ENCODE assay signal across 2 cellular contexts in the genomic region with DNA sequence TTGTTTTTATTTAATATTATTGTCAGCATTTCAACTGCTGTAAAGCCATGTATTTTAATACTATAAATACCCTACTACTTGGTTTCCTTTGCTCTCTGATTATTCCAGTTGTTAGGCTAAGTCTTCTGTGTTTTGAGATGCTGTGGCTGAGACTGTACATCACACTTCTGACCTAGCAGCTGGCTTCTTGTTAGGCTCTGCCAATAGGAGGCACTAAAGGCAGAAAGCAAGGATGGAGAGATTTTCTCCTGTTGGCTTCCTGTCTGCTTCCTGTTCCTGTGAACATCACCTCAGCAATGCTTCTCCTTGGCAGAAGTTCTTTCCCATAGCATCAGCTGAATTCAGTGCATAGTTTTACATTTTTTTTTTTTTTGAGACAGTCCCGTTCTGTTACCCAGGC.
TF ChIP-seq lines count a peak whose summit lies in the region.

No MANE protein-coding gene starts in this region.

TF ChIP-seq in SK-N-SH, 30 proteins besides CTCF, POLR2A, EP300 and RAD21 (continued from another document):
- TF ChIP-seq, protein P1, sequence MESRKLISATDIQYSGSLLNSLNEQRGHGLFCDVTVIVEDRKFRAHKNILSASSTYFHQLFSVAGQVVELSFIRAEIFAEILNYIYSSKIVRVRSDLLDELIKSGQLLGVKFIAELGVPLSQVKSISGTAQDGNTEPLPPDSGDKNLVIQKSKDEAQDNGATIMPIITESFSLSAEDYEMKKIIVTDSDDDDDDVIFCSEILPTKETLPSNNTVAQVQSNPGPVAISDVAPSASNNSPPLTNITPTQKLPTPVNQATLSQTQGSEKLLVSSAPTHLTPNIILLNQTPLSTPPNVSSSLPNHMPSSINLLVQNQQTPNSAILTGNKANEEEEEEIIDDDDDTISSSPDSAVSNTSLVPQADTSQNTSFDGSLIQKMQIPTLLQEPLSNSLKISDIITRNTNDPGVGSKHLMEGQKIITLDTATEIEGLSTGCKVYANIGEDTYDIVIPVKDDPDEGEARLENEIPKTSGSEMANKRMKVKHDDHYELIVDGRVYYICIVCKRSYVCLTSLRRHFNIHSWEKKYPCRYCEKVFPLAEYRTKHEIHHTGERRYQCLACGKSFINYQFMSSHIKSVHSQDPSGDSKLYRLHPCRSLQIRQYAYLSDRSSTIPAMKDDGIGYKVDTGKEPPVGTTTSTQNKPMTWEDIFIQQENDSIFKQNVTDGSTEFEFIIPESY (IDR thresholded peaks at IDR 0.05; ENCODE audit: borderline replicate concordance, low read depth): no peak
- TF ChIP-seq, protein P2, sequence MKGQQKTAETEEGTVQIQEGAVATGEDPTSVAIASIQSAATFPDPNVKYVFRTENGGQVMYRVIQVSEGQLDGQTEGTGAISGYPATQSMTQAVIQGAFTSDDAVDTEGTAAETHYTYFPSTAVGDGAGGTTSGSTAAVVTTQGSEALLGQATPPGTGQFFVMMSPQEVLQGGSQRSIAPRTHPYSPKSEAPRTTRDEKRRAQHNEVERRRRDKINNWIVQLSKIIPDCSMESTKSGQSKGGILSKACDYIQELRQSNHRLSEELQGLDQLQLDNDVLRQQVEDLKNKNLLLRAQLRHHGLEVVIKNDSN (IDR thresholded peaks at IDR 0.05; ENCODE audit: borderline replicate concordance, low read depth): no peak
- TF ChIP-seq NFIC (IDR thresholded peaks at IDR 0.05; ENCODE audit: borderline replicate concordance) (no peak), TCF12 (IDR thresholded peaks at IDR 0.05) (no peak), RXRA (IDR thresholded peaks at IDR 0.05; ENCODE audit: borderline replicate concordance, low read depth) (no peak), TAF1 (IDR thresholded peaks at IDR 0.05; ENCODE audit: borderline replicate concordance, low read depth, low read length) (no peak)
- TF ChIP-seq, protein P3, sequence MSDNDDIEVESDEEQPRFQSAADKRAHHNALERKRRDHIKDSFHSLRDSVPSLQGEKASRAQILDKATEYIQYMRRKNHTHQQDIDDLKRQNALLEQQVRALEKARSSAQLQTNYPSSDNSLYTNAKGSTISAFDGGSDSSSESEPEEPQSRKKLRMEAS (IDR thresholded peaks at IDR 0.05; ENCODE audit: low read depth): no peak

TF ChIP-seq in SK-N-SH treated with all-trans-retinoic acid at 6 μM for 48 hours, 23 proteins besides CTCF, POLR2A, EP300 and RAD21:
- TF ChIP-seq, protein P4, sequence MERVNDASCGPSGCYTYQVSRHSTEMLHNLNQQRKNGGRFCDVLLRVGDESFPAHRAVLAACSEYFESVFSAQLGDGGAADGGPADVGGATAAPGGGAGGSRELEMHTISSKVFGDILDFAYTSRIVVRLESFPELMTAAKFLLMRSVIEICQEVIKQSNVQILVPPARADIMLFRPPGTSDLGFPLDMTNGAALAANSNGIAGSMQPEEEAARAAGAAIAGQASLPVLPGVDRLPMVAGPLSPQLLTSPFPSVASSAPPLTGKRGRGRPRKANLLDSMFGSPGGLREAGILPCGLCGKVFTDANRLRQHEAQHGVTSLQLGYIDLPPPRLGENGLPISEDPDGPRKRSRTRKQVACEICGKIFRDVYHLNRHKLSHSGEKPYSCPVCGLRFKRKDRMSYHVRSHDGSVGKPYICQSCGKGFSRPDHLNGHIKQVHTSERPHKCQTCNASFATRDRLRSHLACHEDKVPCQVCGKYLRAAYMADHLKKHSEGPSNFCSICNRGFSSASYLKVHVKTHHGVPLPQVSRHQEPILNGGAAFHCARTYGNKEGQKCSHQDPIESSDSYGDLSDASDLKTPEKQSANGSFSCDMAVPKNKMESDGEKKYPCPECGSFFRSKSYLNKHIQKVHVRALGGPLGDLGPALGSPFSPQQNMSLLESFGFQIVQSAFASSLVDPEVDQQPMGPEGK (CRISPR knock-in tag; IDR thresholded peaks at IDR 0.05; ENCODE audit: borderline replicate concordance): no peak
- TF ChIP-seq ZNF8 (CRISPR knock-in tag; IDR thresholded peaks at IDR 0.05) (no peak), ARNTL (CRISPR knock-in tag; IDR thresholded peaks at IDR 0.05; ENCODE audit: borderline replicate concordance, low read depth) (no peak), TOX (CRISPR knock-in tag; IDR thresholded peaks at IDR 0.05; ENCODE audit: borderline replicate concordance) (no peak), ZNF70 (CRISPR knock-in tag; IDR thresholded peaks at IDR 0.05) (no peak), OSR1 (CRISPR knock-in tag; IDR thresholded peaks at IDR 0.05) (no peak), BACH2 (CRISPR knock-in tag; IDR thresholded peaks at IDR 0.05; ENCODE audit: borderline replicate concordance) (no peak), SNAI2 (CRISPR knock-in tag; IDR thresholded peaks at IDR 0.05) (no peak), TCF4 (CRISPR knock-in tag; IDR thresholded peaks at IDR 0.05; ENCODE audit: borderline replicate concordance) (no peak), GLIS3 (CRISPR knock-in tag; IDR thresholded peaks at IDR 0.05) (no peak), PPARA (CRISPR knock-in tag; IDR thresholded peaks at IDR 0.05; ENCODE audit: borderline replicate concordance) (no peak), ZFP3 (CRISPR knock-in tag; IDR thresholded peaks at IDR 0.05) (no peak), ZNF565 (CRISPR knock-in tag; conservative IDR thresholded peaks at IDR 0.05; ENCODE audit: low read depth) (no peak), CSDC2 (CRISPR knock-in tag; IDR thresholded peaks at IDR 0.05) (no peak)
- TF ChIP-seq, protein P5, sequence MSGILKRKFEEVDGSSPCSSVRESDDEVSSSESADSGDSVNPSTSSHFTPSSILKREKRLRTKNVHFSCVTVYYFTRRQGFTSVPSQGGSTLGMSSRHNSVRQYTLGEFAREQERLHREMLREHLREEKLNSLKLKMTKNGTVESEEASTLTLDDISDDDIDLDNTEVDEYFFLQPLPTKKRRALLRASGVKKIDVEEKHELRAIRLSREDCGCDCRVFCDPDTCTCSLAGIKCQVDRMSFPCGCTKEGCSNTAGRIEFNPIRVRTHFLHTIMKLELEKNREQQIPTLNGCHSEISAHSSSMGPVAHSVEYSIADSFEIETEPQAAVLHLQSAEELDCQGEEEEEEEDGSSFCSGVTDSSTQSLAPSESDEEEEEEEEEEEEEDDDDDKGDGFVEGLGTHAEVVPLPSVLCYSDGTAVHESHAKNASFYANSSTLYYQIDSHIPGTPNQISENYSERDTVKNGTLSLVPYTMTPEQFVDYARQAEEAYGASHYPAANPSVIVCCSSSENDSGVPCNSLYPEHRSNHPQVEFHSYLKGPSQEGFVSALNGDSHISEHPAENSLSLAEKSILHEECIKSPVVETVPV (CRISPR knock-in tag; IDR thresholded peaks at IDR 0.05): no peak
- TF ChIP-seq, protein P6, sequence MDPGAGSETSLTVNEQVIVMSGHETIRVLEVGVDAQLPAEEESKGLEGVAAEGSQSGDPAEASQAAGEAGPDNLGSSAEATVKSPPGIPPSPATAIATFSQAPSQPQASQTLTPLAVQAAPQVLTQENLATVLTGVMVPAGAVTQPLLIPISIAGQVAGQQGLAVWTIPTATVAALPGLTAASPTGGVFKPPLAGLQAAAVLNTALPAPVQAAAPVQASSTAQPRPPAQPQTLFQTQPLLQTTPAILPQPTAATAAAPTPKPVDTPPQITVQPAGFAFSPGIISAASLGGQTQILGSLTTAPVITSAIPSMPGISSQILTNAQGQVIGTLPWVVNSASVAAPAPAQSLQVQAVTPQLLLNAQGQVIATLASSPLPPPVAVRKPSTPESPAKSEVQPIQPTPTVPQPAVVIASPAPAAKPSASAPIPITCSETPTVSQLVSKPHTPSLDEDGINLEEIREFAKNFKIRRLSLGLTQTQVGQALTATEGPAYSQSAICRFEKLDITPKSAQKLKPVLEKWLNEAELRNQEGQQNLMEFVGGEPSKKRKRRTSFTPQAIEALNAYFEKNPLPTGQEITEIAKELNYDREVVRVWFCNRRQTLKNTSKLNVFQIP (CRISPR knock-in tag; IDR thresholded peaks at IDR 0.05; ENCODE audit: borderline replicate concordance, low read depth): no peak
TF ChIP-seq in SK-N-SH treated with all-trans-retinoic acid at 6 μM for 48 hours: peak in this region for 0.
